ENCODE assay signal across 9 cellular contexts in genomic region chr11:111912535-111912934, GRCh38. TPM values are rescaled to one million over a fixed set of nuclear protein-coding genes. Genes with fewer than 3 reads are reported as not detected.
DNase-seq lines count a peak whose midpoint lies in the region; ATAC-seq and TF ChIP-seq lines count a peak whose summit lies in the region.
"Had no signal": no experiment of that assay in that cellular context is flagged by ENCODE, and none has a peak within 500 bp of the region (broad histone marks: within the 10 kb centered on the region; RNA-seq: fewer than 3 reads in every experiment).

HSPB2 (plus strand) TSS chr11:111912734; CDS start chr11:111912830, 96 bp downstream.

- no peaks in the 10 kb centered on the region for H3K9me2 ChIP-seq in hepatocyte (replicated peaks; ENCODE audit: insufficient read depth)

- no peaks in the 10 kb centered on the region for H3K79me2 ChIP-seq in hepatocyte

- H3K36me3 ChIP-seq in BJ (ENCODE audit: control insufficient read depth, insufficient read depth, low read length) (peaks cover 1% of the 10 kb centered on the region; the same call in 1 of the 2 replicates), hepatocyte (replicated peaks; ENCODE audit: insufficient read depth, low read depth) (no peaks in the 10 kb centered on the region)
- H3K36me3 ChIP-seq: BLaER1 had no signal

- TF ChIP-seq CTCF in BJ (IDR thresholded peaks at IDR 0.05; ENCODE audit: insufficient read depth, low read depth, low read length) = no peak
- TF ChIP-seq CTCF in hepatocyte (IDR thresholded peaks at IDR 0.05; ENCODE audit: poor library complexity) = no peak

- DNase-seq in BJ (ENCODE audit: low read depth) (no peak), cerebellar cortex (ENCODE audit: low spot score) (peak; percentile 49), hepatocyte (ENCODE audit: low spot score) (no peak), putamen (ENCODE audit: low spot score) (peak; percentile 19), NCI-H1436 (lab: John Stamatoyannopoulos, UW) (no peak), occipital lobe (lab: John Stamatoyannopoulos, UW) (no peak)
- DNase-seq in activated CD4-positive, alpha-beta T cell treated with anti-CD3 and anti-CD28 coated beads, Interleukin-2, amount 50 U/mL, for 1 hour = no peak

- H2AFZ ChIP-seq in hepatocyte = peak within 1 kb of the TSS; percentile 18

- H3K9me3 ChIP-seq in hepatocyte (ENCODE audit: low read depth) = no peaks in the 10 kb centered on the region
- H3K9me3 ChIP-seq: BLaER1 had no signal

- 95% methylated on average over 14 of the region's 26 CpGs for WGBS in hepatocyte (ENCODE audit: low lambda C conversion rate, missing lambda C conversion rate)

- POLR2A ChIA-PET in BJ (lab: Charles Lee) = no interaction called here

- H3K4me3 ChIP-seq in BJ (ENCODE audit: low read depth, low read length) (peak within 1 kb of the TSS; percentile 46), hepatocyte (no peak within 1 kb of the TSS)
- H3K4me3 ChIP-seq: BLaER1 had no signal

- no peaks in the 10 kb centered on the region for H4K20me1 ChIP-seq in hepatocyte (ENCODE audit: insufficient read depth, poor library complexity, severe bottlenecking)
- H4K20me1 ChIP-seq: BLaER1 had no signal

- CTCF ChIA-PET in BJ (lab: Yijun Ruan, JAX) = interaction anchor here (1.2 kb wide), 1 partner anchor 14 kb away, joined by 7 read pairs; no protein-coding TSS in a partner anchor

- ATAC-seq in GM21381 (IDR thresholded peaks at IDR 0.05; ENCODE audit: unreplicated experiment) = no peak

- H3K27me3 ChIP-seq in BJ (ENCODE audit: control insufficient read depth, insufficient read depth, low read length) (no peaks in the 10 kb centered on the region), hepatocyte (no peaks in the 10 kb centered on the region)
- H3K27me3 ChIP-seq: BLaER1 had no signal

- H3K4me1 ChIP-seq in hepatocyte (ENCODE audit: insufficient read depth) = peaks cover 22% of the 10 kb centered on the region
- H3K4me1 ChIP-seq: BLaER1 had no signal

- peak within 1 kb of the TSS; percentile 53 for H3K4me2 ChIP-seq in hepatocyte
- H3K4me2 ChIP-seq: BLaER1 had no signal

- H3K27ac ChIP-seq in hepatocyte = peak within 1 kb of the TSS; percentile 63
- H3K27ac ChIP-seq: BLaER1 had no signal

RNA-seq across cellular contexts. Expression of gene HSPB2, which starts in this region (rescaled TPM):
- 2.5 and 4.0 TPM in 2 replicates for polyA plus RNA-seq in BJ (2011; rRNA removed)
- 1.2 and 2.8 TPM in 2 replicates for polyA minus RNA-seq in BJ (2011; rRNA and poly(A)+ RNA removed)
- not detected in 2 replicates for total RNA-seq in hepatocyte
- 0.19 and 0.29 TPM in 2 replicates for polyA plus RNA-seq in hepatocyte
- total RNA-seq in occipital lobe = 0.31 TPM

Comparison
In these comparisons a context has a peak if more than half of its experiments do, and no peak if none do; other contexts are left out.
1. DNase-seq: peak in cerebellar cortex (single experiment) and putamen (single experiment); none in BJ (single experiment), hepatocyte (single experiment), activated CD4-positive, alpha-beta T cell treated with anti-CD3 and anti-CD28 coated beads, Interleukin-2, amount 50 U/mL, for 1 hour (single experiment), NCI-H1436 (single experiment) and occipital lobe (single experiment).